In genomic region chr15:49075876-49076275, GRCh38 we compare ENCODE assay signal across 28 cellular contexts. TPM values are rescaled to one million over a fixed set of nuclear protein-coding genes. Genes with fewer than 3 reads are reported as not detected.
DNase-seq lines count a peak whose midpoint lies in the region; ATAC-seq and TF ChIP-seq lines count a peak whose summit lies in the region.
"Had no signal": no experiment of that assay in that cellular context is flagged by ENCODE, and none has a peak within 500 bp of the region (broad histone marks: within the 10 kb centered on the region; RNA-seq: fewer than 3 reads in every experiment).

No MANE protein-coding gene starts in this region.

- H3K9me3 Mint-ChIP-seq in MCF 10A (ENCODE audit: unreplicated experiment), result no peaks in the 10 kb centered on the region
- peaks cover 0 to 4% (median 0%) of the 10 kb centered on the region in 8 donors for H3K9me3 Mint-ChIP-seq in CD4-positive, alpha-beta memory T cell
- H3K9me3 Mint-ChIP-seq: activated CD4-positive, alpha-beta memory T cell treated with anti-CD3 and anti-CD28 coated beads, Interleukin-2, amount 10 ng/mL, durations not matched to agents 7 days and 5 days; activated naive CD8-positive, alpha-beta T cell treated with anti-CD3 and anti-CD28 coated beads for 36 hours; central memory CD8-positive, alpha-beta T cell; IgD-negative memory B cell; neural crest cell; stimulated activated naive CD8-positive, alpha-beta T cell treated with anti-CD3 and anti-CD28 coated beads, Interleukin-15, amount 100 ng/mL, for 72 hours had no signal

- peak overlapping the region; percentile 1 to 54 for H3K27ac ChIP-seq in breast epithelium
- H3K27ac ChIP-seq in CD4-positive, alpha-beta memory T cell (ENCODE audit: low read depth, low read length), result no peak overlapping the region
- H3K27ac ChIP-seq: lower lobe of right lung, tibial artery had no signal

- no peak for DNase-seq in breast epithelium (ENCODE audit: low spot score in 2 of 2)
- no peak for DNase-seq in MCF 10A (ENCODE audit: unreplicated experiment)
- DNase-seq in SIG-M5 (lab: John Stamatoyannopoulos, UW), result peak; percentile 54
- peak; percentile 7 for DNase-seq in kidney epithelial cell (ENCODE audit: low read depth)
- no peak for DNase-seq in CD4-positive, alpha-beta memory T cell
- no peak for DNase-seq in Ammon's horn (ENCODE audit: low spot score)
- DNase-seq: activated CD4-positive, alpha-beta memory T cell treated with anti-CD3 and anti-CD28 coated beads, Interleukin-2, amount 10 ng/mL, durations not matched to agents 7 days and 5 days; activated CD4-positive, CD25-positive, alpha-beta regulatory T cell treated with anti-CD3 and anti-CD28 coated beads, Interleukin-2, amount 50 U/mL, for 72 hours; activated naive CD8-positive, alpha-beta T cell treated with anti-CD3 and anti-CD28 coated beads for 36 hours; BE2C; H7; kidney glomerular epithelial cell; lower lobe of right lung; MM.1S; NCI-H1694 treated with DMSO at 0.1 percent for 48 hours; NCI-H2227 treated with DMSO at 0.1 percent for 48 hours; NCI-H748 treated with DMSO at 0.1 percent for 48 hours; SHP77 treated with DMSO at 0.1 percent for 48 hours; stimulated activated CD4-positive, alpha-beta T cell treated with anti-CD3 and anti-CD28 coated beads, Interleukin-15, amount 100 ng/mL, for 24 hours; stimulated activated naive CD8-positive, alpha-beta T cell treated with anti-CD3 and anti-CD28 coated beads, Interleukin-15, amount 100 ng/mL, for 72 hours; T-cell; tibial artery had no signal

- no peak for TF ChIP-seq POLR2A in breast epithelium (IDR thresholded peaks at IDR 0.05)

- no peak overlapping the region for H3K4me3 Mint-ChIP-seq in MCF 10A (ENCODE audit: unreplicated experiment)
- H3K4me3 Mint-ChIP-seq in CD4-positive, alpha-beta memory T cell, result no peak overlapping the region
- H3K4me3 Mint-ChIP-seq: activated CD4-positive, alpha-beta memory T cell treated with anti-CD3 and anti-CD28 coated beads, Interleukin-2, amount 10 ng/mL, durations not matched to agents 7 days and 5 days; activated naive CD8-positive, alpha-beta T cell treated with anti-CD3 and anti-CD28 coated beads for 36 hours; central memory CD8-positive, alpha-beta T cell; IgD-negative memory B cell; neural crest cell; stimulated activated naive CD8-positive, alpha-beta T cell treated with anti-CD3 and anti-CD28 coated beads, Interleukin-15, amount 100 ng/mL, for 72 hours; T-cell had no signal

- no peaks in the 10 kb centered on the region for H3K9me3 ChIP-seq in breast epithelium
- no peaks in the 10 kb centered on the region for H3K9me3 ChIP-seq in CD4-positive, alpha-beta memory T cell (ENCODE audit: control insufficient read depth in 1 of 2, low read length in 2 of 2)
- H3K9me3 ChIP-seq: BE2C, lower lobe of right lung, tibial artery had no signal

- intact Hi-C loops in breast epithelium (cut with DNase I; ENCODE audit: low total_unique reads) (no loop called here), MCF 10A (cut with micrococcal nuclease) (no loop called here)
- intact Hi-C loops in CD4-positive, alpha-beta memory T cell (cut with micrococcal nuclease), result no loop called here

- ATAC-seq in GM21737 (IDR thresholded peaks at IDR 0.05; ENCODE audit: unreplicated experiment), result no peak
- no peak for ATAC-seq in HG03342 (IDR thresholded peaks at IDR 0.05; ENCODE audit: unreplicated experiment)
- ATAC-seq: lower lobe of right lung; sciatic nerve; stimulated activated naive CD8-positive, alpha-beta T cell treated with anti-CD3 and anti-CD28 coated beads, Interleukin-15, amount 100 ng/mL, for 72 hours; T-cell had no signal

- H3K36me3 Mint-ChIP-seq in MCF 10A (ENCODE audit: insufficient read depth, unreplicated experiment), result peaks cover 6% of the 10 kb centered on the region
- no peaks in the 10 kb centered on the region for H3K36me3 Mint-ChIP-seq in CD4-positive, alpha-beta memory T cell
- H3K36me3 Mint-ChIP-seq: activated naive CD8-positive, alpha-beta T cell treated with anti-CD3 and anti-CD28 coated beads for 36 hours; T-cell had no signal

- H3K4me1 Mint-ChIP-seq in MCF 10A (ENCODE audit: insufficient read depth, unreplicated experiment), result no peaks in the 10 kb centered on the region
- peaks cover 0 to 5% (median 0%) of the 10 kb centered on the region in 4 donors for H3K4me1 Mint-ChIP-seq in CD4-positive, alpha-beta memory T cell
- H3K4me1 Mint-ChIP-seq: activated CD4-positive, alpha-beta memory T cell treated with anti-CD3 and anti-CD28 coated beads, Interleukin-2, amount 10 ng/mL, durations not matched to agents 7 days and 5 days; activated naive CD8-positive, alpha-beta T cell treated with anti-CD3 and anti-CD28 coated beads for 36 hours; central memory CD8-positive, alpha-beta T cell; IgD-negative memory B cell; neural crest cell; stimulated activated naive CD8-positive, alpha-beta T cell treated with anti-CD3 and anti-CD28 coated beads, Interleukin-15, amount 100 ng/mL, for 72 hours; T-cell had no signal

- POLR2A ChIA-PET in MCF 10A (lab: Yijun Ruan, JAX), result no interaction called here
- POLR2A ChIA-PET in CD4-positive, alpha-beta memory T cell (lab: Charles Lee; ENCODE audit: partially characterized antibody), result no interaction called here

- no peak overlapping the region for H3K27ac Mint-ChIP-seq in MCF 10A (ENCODE audit: low read depth, unreplicated experiment)
- no peak overlapping the region for H3K27ac Mint-ChIP-seq in CD4-positive, alpha-beta memory T cell
- H3K27ac Mint-ChIP-seq: activated CD4-positive, alpha-beta memory T cell treated with anti-CD3 and anti-CD28 coated beads, Interleukin-2, amount 10 ng/mL, durations not matched to agents 7 days and 5 days; activated naive CD8-positive, alpha-beta T cell treated with anti-CD3 and anti-CD28 coated beads for 36 hours; IgD-negative memory B cell; stimulated activated naive CD8-positive, alpha-beta T cell treated with anti-CD3 and anti-CD28 coated beads, Interleukin-15, amount 100 ng/mL, for 72 hours; T-cell had no signal

- H3K4me3 ChIP-seq in breast epithelium, result no peak overlapping the region
- H3K4me3 ChIP-seq in kidney epithelial cell (ENCODE audit: low read depth, low read length), result no peak overlapping the region
- H3K4me3 ChIP-seq in CD4-positive, alpha-beta memory T cell (ENCODE audit: low read length in 2 of 2), result no peak overlapping the region
- H3K4me3 ChIP-seq: lower lobe of right lung, tibial artery had no signal

- H3K27me3 Mint-ChIP-seq in MCF 10A (ENCODE audit: insufficient read depth, unreplicated experiment), result peaks cover 21% of the 10 kb centered on the region
- peaks cover 4 to 7% of the 10 kb centered on the region in 2 donors for H3K27me3 Mint-ChIP-seq in CD4-positive, alpha-beta memory T cell

- CTCF ChIA-PET in MCF 10A (lab: Yijun Ruan, JAX), result no interaction called here
- CTCF ChIA-PET in CD4-positive, alpha-beta memory T cell (lab: Charles Lee; ENCODE audit: partially characterized antibody), result no interaction called here

- TF ChIP-seq CTCF in breast epithelium (IDR thresholded peaks at IDR 0.05), result no peak
- no peak for TF ChIP-seq CTCF in MCF 10A (IDR thresholded peaks at IDR 0.05; ENCODE audit: unreplicated experiment)
- TF ChIP-seq CTCF in kidney epithelial cell (IDR thresholded peaks at IDR 0.05; ENCODE audit: insufficient read depth, low read length, poor library complexity, severe bottlenecking), result no peak

- BruUV-seq in MCF 10A (replicated peaks; lab: Mats Ljungman, UMichigan), result no TSS peak

- H3K36me3 ChIP-seq in breast epithelium, result no peaks in the 10 kb centered on the region
- H3K36me3 ChIP-seq in kidney epithelial cell (ENCODE audit: control insufficient read depth, insufficient read depth, low read length), result no peaks in the 10 kb centered on the region
- H3K36me3 ChIP-seq in CD4-positive, alpha-beta memory T cell (ENCODE audit: insufficient read depth, low read length), result no peaks in the 10 kb centered on the region
- H3K36me3 ChIP-seq: BE2C, lower lobe of right lung, tibial artery had no signal

- no peaks in the 10 kb centered on the region for H3K4me1 ChIP-seq in breast epithelium
- no peaks in the 10 kb centered on the region for H3K4me1 ChIP-seq in CD4-positive, alpha-beta memory T cell (ENCODE audit: insufficient read depth, low read length)
- H3K4me1 ChIP-seq: BE2C, tibial artery had no signal

- H3K27me3 ChIP-seq in breast epithelium (no peaks in the 10 kb centered on the region), kidney epithelial cell (ENCODE audit: control insufficient read depth, insufficient read depth, low read length) (no peaks in the 10 kb centered on the region)
- H3K27me3 ChIP-seq in CD4-positive, alpha-beta memory T cell (ENCODE audit: insufficient read depth, low read length), result no peaks in the 10 kb centered on the region
- H3K27me3 ChIP-seq: tibial artery had no signal

RNA-seq across cellular contexts. Expression of gene SECISBP2L, which starts 29.6 kb away (rescaled TPM):
- total RNA-seq in breast epithelium (10 to 100 TPM; 49.2 to 70.6 (median 62.3) TPM), MCF 10A (2022) (19.6 and 32.3 TPM in 2 replicates), kidney epithelial cell (20.0 and 22.4 TPM in 2 replicates)
- total RNA-seq in CD4-positive, alpha-beta memory T cell, result 10 to 100 TPM; 64.3 to 72.9 TPM
- polyA plus RNA-seq in CD4-positive, alpha-beta memory T cell, result 10 to 100 TPM in 1 of 2 donors, 1 to 10 TPM in 1; 9.1 to 22.3 TPM

Comparison
In these comparisons a context has a peak if more than half of its experiments do, and no peak if none do; other contexts are left out.
1. DNase-seq: peak in SIG-M5 (single experiment) and kidney epithelial cell (single experiment); none in breast epithelium (0 of 2), MCF 10A (single experiment), CD4-positive, alpha-beta memory T cell (0 of 5) and Ammon's horn (single experiment).